ENCODE assay signal across 8 cellular contexts in the genomic region with DNA sequence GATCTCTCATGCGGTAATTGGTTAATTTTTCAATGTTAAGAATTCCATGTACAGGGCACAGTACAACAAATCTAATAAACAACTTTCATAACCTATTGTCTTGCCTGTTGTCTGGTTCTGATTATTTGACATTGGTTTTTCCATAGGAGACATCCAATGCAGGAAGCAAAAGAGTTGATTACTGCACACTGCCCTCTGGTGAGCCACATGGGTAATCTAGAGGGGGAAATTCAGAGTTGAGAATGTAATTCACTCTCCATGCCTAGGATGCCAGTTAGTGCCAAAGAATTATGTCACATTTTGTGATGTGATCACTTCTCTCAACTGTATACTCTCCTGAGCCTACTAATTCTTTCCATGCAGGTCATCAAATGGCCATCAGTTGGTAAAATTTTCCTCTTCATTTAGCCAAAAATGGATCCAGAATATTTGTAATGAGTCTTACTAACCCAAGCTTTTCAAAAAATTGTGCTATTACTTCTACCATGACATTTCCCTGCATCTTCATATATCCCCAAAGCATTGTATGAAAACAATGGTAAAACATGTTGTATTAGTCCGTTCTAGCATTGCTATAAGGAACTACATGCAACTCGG. TPM values are rescaled to one million over a fixed set of nuclear protein-coding genes. Genes with fewer than 3 reads are reported as not detected.
A peak's percentile ranks its signal among the peaks of the same experiment; 100 is the strongest.
DNase-seq lines count a peak whose midpoint lies in the region; ATAC-seq, FAIRE-seq and TF ChIP-seq lines count a peak whose summit lies in the region.

No MANE protein-coding gene starts in this region.

- no peak overlapping the region for H2AFZ ChIP-seq in GM12878 (ENCODE audit: control insufficient read depth, low read depth, low read length)
- no peak overlapping the region for H2AFZ ChIP-seq in HepG2 (ENCODE audit: low read length)

- H3K4me1 ChIP-seq in GM12878 (ENCODE audit: control insufficient read depth, insufficient read depth, low read length) (no peaks in the 10 kb centered on the region), HepG2 (ENCODE audit: insufficient read depth, low read length) (no peaks in the 10 kb centered on the region)

- TF ChIP-seq EP300 in GM12878 (IDR thresholded peaks at IDR 0.05; ENCODE audit: borderline replicate concordance in 1 of 2, control insufficient read depth in 1 of 2, low read depth in 2 of 2, low read length in 2 of 2) (no peak), HepG2 (IDR thresholded peaks at IDR 0.05; ENCODE audit: low read depth in 2 of 2, low read length in 2 of 2) (no peak), HepG2 (CRISPR knock-in tag; IDR thresholded peaks at IDR 0.05; ENCODE audit: borderline replicate concordance) (no peak)

- peak; percentile 38 for DNase-seq in NCI-H510A treated with DMSO at 0.1 percent for 48 hours (lab: John Stamatoyannopoulos, UW)
- DNase-seq in NCI-H510A (lab: John Stamatoyannopoulos, UW) = no peak
- peak; percentile 85 for DNase-seq in NCI-H2171 (lab: John Stamatoyannopoulos, UW)
- DNase-seq in GM12878 (ENCODE audit: low read depth, low spot score) = no peak
- peak; percentile 39 for DNase-seq in HepG2 (ENCODE audit: low spot score)
- no peak for DNase-seq in HK-2 (ENCODE audit: unreplicated experiment)
- no peak for DNase-seq in effector CD8-positive, alpha-beta T cell (lab: John Stamatoyannopoulos, UW)

- intact Hi-C loops in GM12878 (cut with micrococcal nuclease; ENCODE audit: unreplicated experiment) (no loop called here), HepG2 (cut with micrococcal nuclease; ENCODE audit: unreplicated experiment) (loop anchor here (1.0 kb wide), 1 partner anchor 203 kb away; no protein-coding TSS in a partner anchor)

- TF ChIP-seq RAD21 in GM12878 (IDR thresholded peaks at IDR 0.05; ENCODE audit: insufficient read depth, low read depth, low read length) (peak; percentile 42), HepG2 (CRISPR knock-in tag; IDR thresholded peaks at IDR 0.05) (peak; percentile 33; the same call in 1 of the 2 replicates)

- peak; percentile 45; the same call in 1 of the 3 replicates for ATAC-seq in GM12878
- ATAC-seq in HepG2 = peak; percentile 85
- no peak for ATAC-seq in GM19463 (IDR thresholded peaks at IDR 0.05; ENCODE audit: unreplicated experiment)

- TF ChIP-seq CTCF in GM12878 (IDR thresholded peaks at IDR 0.05 in 2 of 3, conservative IDR thresholded peaks at IDR 0.05 in 1 of 3; ENCODE audit: control insufficient read depth in 2 of 3, extremely low read depth in 1 of 3, insufficient read depth in 1 of 3, low read depth in 3 of 3, low read length in 3 of 3) (peak; percentile 34 to 44 (median 41); a peak in 3 of 6 replicates), HepG2 (CRISPR knock-in tag; IDR thresholded peaks at IDR 0.05) (peak; percentile 68)

- POLR2A ChIA-PET in GM12878 (lab: Charles Lee) = no interaction called here
- POLR2A ChIA-PET in HepG2 (lab: Yijun Ruan, JAX) = no interaction called here

- FAIRE-seq in GM12878 (lab: Jason Lieb, UNC) (no peak), HepG2 (lab: Jason Lieb, UNC) (peak; percentile 55)

- H3K4me3 ChIP-seq in GM12878 (no peak overlapping the region), HepG2 (replicated peaks in 1 of 3; ENCODE audit: insufficient read depth in 1 of 3, low read depth in 2 of 3, low read length in 3 of 3) (no peak overlapping the region)

- SMC1A ChIA-PET in GM12878 (lab: Charles Lee; ENCODE audit: uncharacterized antibody, unreplicated experiment) = interaction anchor here (1.6 kb wide), 1 partner anchor 12 kb away, joined by 4 read pairs; no protein-coding TSS in a partner anchor

- no peaks in the 10 kb centered on the region for H3K79me2 ChIP-seq in GM12878 (ENCODE audit: control insufficient read depth, insufficient read depth, low read length)
- H3K79me2 ChIP-seq in HepG2 (ENCODE audit: insufficient read depth, low read length) = no peaks in the 10 kb centered on the region

- H3K4me2 ChIP-seq in GM12878 (ENCODE audit: control insufficient read depth, insufficient read depth) (no peak overlapping the region), HepG2 (ENCODE audit: low read depth, low read length) (no peak overlapping the region)

- H3K27me3 ChIP-seq in GM12878 (replicated peaks in 1 of 2; ENCODE audit: control insufficient read depth in 2 of 2, insufficient read depth in 2 of 2, low read length in 1 of 2) (no peaks in the 10 kb centered on the region), HepG2 (ENCODE audit: control insufficient read depth in 1 of 2, insufficient read depth in 2 of 2, low read length in 2 of 2) (no peaks in the 10 kb centered on the region)

- BruUV-seq in GM12878 (replicated peaks; lab: Mats Ljungman, UMichigan) = no TSS peak
- no TSS peak for BruUV-seq in HepG2 (replicated peaks; lab: Mats Ljungman, UMichigan)

- TF ChIP-seq POLR2A in GM12878 (IDR thresholded peaks at IDR 0.05; ENCODE audit: low read depth, low read length) = no peak
- TF ChIP-seq POLR2A in HepG2 (IDR thresholded peaks at IDR 0.05; ENCODE audit: insufficient read depth in 1 of 2, low read depth in 2 of 2, low read length in 2 of 2) = no peak

- WGBS in GM12878 (ENCODE audit: insufficient coverage, insufficient replicate concordance, low lambda C conversion rate, missing lambda C conversion rate) = 70% methylated on average over 3 of the region's 3 CpGs
- 2% methylated on average over 3 of the region's 3 CpGs for WGBS in HepG2 (ENCODE audit: low lambda C conversion rate)

- H4K20me1 ChIP-seq in GM12878 (ENCODE audit: control insufficient read depth, insufficient read depth) (no peaks in the 10 kb centered on the region), HepG2 (ENCODE audit: insufficient read depth, low read length) (no peaks in the 10 kb centered on the region)

- CTCF ChIA-PET in GM12878 (lab: Yijun Ruan, JAX) = interaction anchor here (0.6 to 1.0 kb wide), 5 partner anchors 14 to 286 kb away, joined by 3 to 4 read pairs (median 3); a partner anchor contains a TSS
- CTCF ChIA-PET in HepG2 (lab: Yijun Ruan, JAX; ENCODE audit: low intra/inter-chr PET ratio, low total read pairs) = interaction anchor here (1.8 kb wide), 1 partner anchor 439 kb away, joined by 10 read pairs; no protein-coding TSS in a partner anchor

- H3K9ac ChIP-seq in GM12878 (ENCODE audit: control insufficient read depth, insufficient read depth, low read length) = no peak overlapping the region
- H3K9ac ChIP-seq in HepG2 (ENCODE audit: insufficient read depth, low read depth, low read length) = no peak overlapping the region

- H3K9me3 ChIP-seq in GM12878 (replicated peaks; ENCODE audit: control insufficient read depth, insufficient read depth, low read length) = no peaks in the 10 kb centered on the region
- no peaks in the 10 kb centered on the region for H3K9me3 ChIP-seq in HepG2 (ENCODE audit: low read length)

- in situ Hi-C loops in GM12878 (cut with MboI) = no loop called here
- in situ Hi-C loops in HepG2 (cut with HindIII; ENCODE audit: extremely low pct_ligation_motif_present, low pct_unique_long_range_greater_than_20kb) = loop anchor here (25.0 kb wide), 1 partner anchor 435 kb away; no protein-coding TSS in a partner anchor

- RAD21 ChIA-PET in GM12878 (lab: Charles Lee; ENCODE audit: unreplicated experiment) = no interaction called here

- H3K36me3 ChIP-seq in GM12878 (ENCODE audit: control insufficient read depth in 2 of 2, insufficient read depth in 2 of 2, low read length in 1 of 2) (no peaks in the 10 kb centered on the region), HepG2 (replicated peaks in 1 of 2; ENCODE audit: control insufficient read depth in 1 of 2, insufficient read depth in 2 of 2, low read length in 2 of 2) (no peaks in the 10 kb centered on the region)

- H3K27ac ChIP-seq in GM12878 (ENCODE audit: control insufficient read depth, insufficient read depth) = no peak overlapping the region
- H3K27ac ChIP-seq in HepG2 (ENCODE audit: extremely low read length, insufficient read depth, low read length) = no peak overlapping the region

RNA-seq across cellular contexts. Expression of a gene that starts 17.7 kb away (rescaled TPM):
- 85.1 and 85.2 TPM in 2 replicates for total RNA-seq in GM12878 (2013; cell fraction: nucleolus; rRNA removed)
- total RNA-seq in GM12878 (2014; rRNA removed) (13.5 and 15.4 TPM in 2 replicates), GM12878 (2014; rRNA removed; fragmentation: Illumina TruSeq; extraction: Trizol) (17.3 and 20.3 TPM in 2 replicates), GM12878 (2021) (14.1 and 15.8 TPM in 2 replicates), HepG2 (2016; rRNA removed; fragmentation: Illumina TruSeq; extraction: Trizol) (15.8 and 20.6 TPM in 2 replicates)
- polyA plus RNA-seq in GM12878 (2011; ENCODE audit: low read depth) = 7.5 TPM
- polyA plus RNA-seq in GM12878 (2011; rRNA removed) (24.9 and 28.1 TPM in 2 replicates), GM12878 (2014; fragmentation: Illumina TruSeq; extraction: Trizol) (17.2 and 23.3 TPM in 2 replicates), GM12878 (2014; fragmentation: Nextera tagmentation; extraction: Ambion mirVana) (10 to 100 TPM in 1 of 2 experiments, 1 to 10 TPM in 1; 6.1 to 10.3 TPM), GM12878 (2014; rRNA removed) (9.4 and 9.6 TPM in 2 replicates), GM12878 (2016; fragmentation: Nextera tagmentation; extraction: Ambion mirVana) (10 to 100 TPM; 21.1 to 21.6 TPM), HepG2 (2011; rRNA removed) (7.7 and 9.8 TPM in 2 replicates)
- 9.1 and 10.1 TPM in 2 replicates for polyA plus RNA-seq in GM12878 (2011; cell fraction: cytosol; rRNA removed)
- 12.0 and 12.1 TPM in 2 replicates for polyA plus RNA-seq in GM12878 (2011; cell fraction: nucleus; rRNA removed)
- polyA plus RNA-seq in GM12878 (2012) = 10.2 and 10.7 TPM in 2 replicates
- polyA minus RNA-seq in GM12878 (2011; rRNA and poly(A)+ RNA removed) = 35.1 and 51.9 TPM in 2 replicates
- polyA minus RNA-seq in GM12878 (2011; cell fraction: cytosol; rRNA and poly(A)+ RNA removed) = 17.4 and 23.3 TPM in 2 replicates
- polyA minus RNA-seq in GM12878 (2011; cell fraction: nucleus; rRNA and poly(A)+ RNA removed) = 33.9 and 54.6 TPM in 2 replicates
- 88.7 and 93.9 TPM in 2 replicates for total RNA-seq in HepG2 (2016; cell fraction: cytosol; rRNA removed; fragmentation: Illumina TruSeq; extraction: Trizol; ENCODE audit: low read depth)
- total RNA-seq in HepG2 (2016; cell fraction: insoluble cytoplasmic fraction; rRNA removed; fragmentation: Illumina TruSeq; extraction: Trizol) = 14.9 and 18.0 TPM in 2 replicates
- 25.9 and 27.4 TPM in 2 replicates for total RNA-seq in HepG2 (2016; cell fraction: membrane; rRNA removed; fragmentation: Illumina TruSeq; extraction: Trizol)
- 19.4 and 19.8 TPM in 2 replicates for total RNA-seq in HepG2 (2016; cell fraction: nucleus; rRNA removed; fragmentation: Illumina TruSeq; extraction: Trizol)
- polyA plus RNA-seq in HepG2 (2011; cell fraction: cytosol; rRNA removed) = 5.3 and 9.0 TPM in 2 replicates
- polyA plus RNA-seq in HepG2 (2011; cell fraction: nucleus; rRNA removed) = 5.2 and 5.9 TPM in 2 replicates
- polyA plus RNA-seq in HepG2 (2012) = 9.2 and 10.4 TPM in 2 replicates
- polyA plus RNA-seq in HepG2 (2016; cell fraction: cytosol; fragmentation: Illumina TruSeq; extraction: Trizol; ENCODE audit: low read depth) = 1.3 and 1.9 TPM in 2 replicates
- 16.6 and 16.9 TPM in 2 replicates for polyA plus RNA-seq in HepG2 (2016; cell fraction: insoluble cytoplasmic fraction; fragmentation: Illumina TruSeq; extraction: Trizol; ENCODE audit: low read depth)
- polyA plus RNA-seq in HepG2 (2016; cell fraction: membrane; fragmentation: Illumina TruSeq; extraction: Trizol; ENCODE audit: low read depth) = 3.4 TPM in 2 replicates
- 7.0 and 7.9 TPM in 2 replicates for polyA plus RNA-seq in HepG2 (2016; cell fraction: nucleus; fragmentation: Illumina TruSeq; extraction: Trizol; ENCODE audit: insufficient read depth, low read depth)
- 17.8 and 41.4 TPM in 2 replicates for polyA minus RNA-seq in HepG2 (2011; rRNA and poly(A)+ RNA removed; ENCODE audit: low replicate concordance)
- 12.6 and 19.2 TPM in 2 replicates for polyA minus RNA-seq in HepG2 (2011; cell fraction: cytosol; rRNA and poly(A)+ RNA removed)
- polyA minus RNA-seq in HepG2 (2011; cell fraction: nucleus; rRNA and poly(A)+ RNA removed) = 50.2 and 62.0 TPM in 2 replicates

Comparison
In these comparisons a context has a peak if more than half of its experiments do, and no peak if none do; other contexts are left out.
1. DNase-seq: peak in NCI-H510A treated with DMSO at 0.1 percent for 48 hours (single experiment), NCI-H2171 (single experiment) and HepG2 (single experiment); none in NCI-H510A (single experiment), GM12878 (single experiment), HK-2 (single experiment) and effector CD8-positive, alpha-beta T cell (single experiment).